Comparison of ENCODE assay signal across 9 cellular contexts in the genomic region with DNA sequence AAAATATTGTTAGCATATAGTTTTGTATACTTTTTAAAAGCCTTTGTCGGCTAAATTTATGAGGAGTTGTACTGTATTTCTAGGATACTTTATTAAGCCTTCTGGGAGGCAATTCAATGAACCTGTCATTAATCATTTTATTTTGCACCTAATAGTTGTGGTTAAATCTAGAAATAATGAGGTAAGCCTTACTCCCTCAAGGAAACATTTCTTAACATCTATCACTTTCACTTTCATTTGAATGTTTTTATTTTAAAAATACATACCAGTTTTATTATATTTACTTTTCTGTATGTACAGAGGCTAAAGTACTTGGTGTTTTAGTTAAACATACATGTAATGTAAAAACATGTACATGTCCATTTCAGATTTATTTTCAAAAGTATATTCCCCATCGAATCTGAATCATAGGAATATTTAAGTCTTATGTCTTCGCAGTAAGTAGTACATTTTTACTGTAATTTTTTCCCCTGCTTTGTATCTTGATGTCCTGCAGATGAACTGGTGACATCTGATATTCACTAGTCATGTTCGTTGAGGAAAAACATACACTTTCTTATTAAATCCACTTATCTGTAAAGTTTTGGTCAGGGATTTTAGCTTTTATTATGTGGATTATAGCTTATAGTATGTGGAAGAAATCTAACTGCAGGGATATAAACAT.
DNase-seq lines count a peak whose midpoint lies in the region; ATAC-seq, FAIRE-seq and TF ChIP-seq lines count a peak whose summit lies in the region.
"Had no signal": no experiment of that assay in that cellular context is flagged by ENCODE, and none has a peak within 500 bp of the region (broad histone marks: within the 10 kb centered on the region; RNA-seq: fewer than 3 reads in every experiment).

No MANE protein-coding gene starts in this region.

- H3K79me2 ChIP-seq in smooth muscle cell (ENCODE audit: low read depth): no peaks in the 10 kb centered on the region

- peak overlapping the region; percentile 66 for H3K4me3 Mint-ChIP-seq in activated CD4-positive, alpha-beta T cell treated with anti-CD3 and anti-CD28 coated beads, Interleukin-2, amount 10 ng/mL, durations not matched to agents 24 days and 14 days
- H3K4me3 Mint-ChIP-seq in immature natural killer cell: peak overlapping the region; percentile 26 to 66 (median 55)

- H3F3A ChIP-seq in smooth muscle cell (ENCODE audit: low read depth): no peaks in the 10 kb centered on the region

- no peaks in the 10 kb centered on the region for H3K27me3 Mint-ChIP-seq in activated CD4-positive, alpha-beta T cell treated with anti-CD3 and anti-CD28 coated beads, Interleukin-2, amount 10 ng/mL, durations not matched to agents 24 days and 14 days
- H3K27me3 Mint-ChIP-seq in immature natural killer cell (ENCODE audit: low read depth in 3 of 3): no peaks in the 10 kb centered on the region

- FAIRE-seq in TTC549 (lab: Jason Lieb, UNC): peak; percentile 87
- FAIRE-seq: urothelium cell line had no signal

- no peak overlapping the region for H2AFZ ChIP-seq in smooth muscle cell (ENCODE audit: low read depth)

- peak overlapping the region; percentile 68 for H3K4me2 ChIP-seq in smooth muscle cell

- H3K9ac ChIP-seq in smooth muscle cell (ENCODE audit: low read depth): no peak overlapping the region

- intact Hi-C loops in activated CD4-positive, alpha-beta T cell treated with anti-CD3 and anti-CD28 coated beads, Interleukin-2, amount 10 ng/mL, durations not matched to agents 24 days and 14 days (cut with micrococcal nuclease): loop anchor here (1.0 to 10.0 kb wide), 4 partner anchors 80 to 243 kb away; a partner anchor contains a TSS

- peak overlapping the region; percentile 86 for H3K27ac Mint-ChIP-seq in activated CD4-positive, alpha-beta T cell treated with anti-CD3 and anti-CD28 coated beads, Interleukin-2, amount 10 ng/mL, durations not matched to agents 24 days and 14 days
- peak overlapping the region in 3 of 6 donors; percentile 44 to 78 (median 76) for H3K27ac Mint-ChIP-seq in immature natural killer cell

- no peak for DNase-seq in activated CD4-positive, alpha-beta T cell treated with anti-CD3 and anti-CD28 coated beads, Interleukin-2, amount 10 ng/mL, durations not matched to agents 24 days and 14 days
- DNase-seq in activated CD4-positive, alpha-beta T cell treated with anti-CD3 and anti-CD28 coated beads, Interleukin-2, amount 50 U/mL, for 4 hours: no peak
- DNase-seq in immature natural killer cell (no peak), smooth muscle cell (lab: John Stamatoyannopoulos, UW; ENCODE audit: unreplicated experiment) (no peak), NCI-H748 treated with DMSO at 0.1 percent for 48 hours (lab: John Stamatoyannopoulos, UW) (no peak)

- H3K4me1 Mint-ChIP-seq in activated CD4-positive, alpha-beta T cell treated with anti-CD3 and anti-CD28 coated beads, Interleukin-2, amount 10 ng/mL, durations not matched to agents 24 days and 14 days: peaks cover 12% of the 10 kb centered on the region
- H3K4me1 Mint-ChIP-seq in immature natural killer cell: peaks cover 11 to 30% of the 10 kb centered on the region in 2 donors

- peak overlapping the region; percentile 39 for H3K4me3 ChIP-seq in smooth muscle cell

- H3K36me3 Mint-ChIP-seq in activated CD4-positive, alpha-beta T cell treated with anti-CD3 and anti-CD28 coated beads, Interleukin-2, amount 10 ng/mL, durations not matched to agents 24 days and 14 days (ENCODE audit: low read depth): no peaks in the 10 kb centered on the region
- H3K36me3 Mint-ChIP-seq in immature natural killer cell: peaks cover 0 to 8% (median 0%) of the 10 kb centered on the region in 3 donors

- no peaks in the 10 kb centered on the region for H3K27me3 ChIP-seq in smooth muscle cell (ENCODE audit: low read depth)

- H3K9me3 ChIP-seq in smooth muscle cell (replicated peaks; ENCODE audit: low read depth): no peaks in the 10 kb centered on the region

- no peaks in the 10 kb centered on the region for H3K9me3 Mint-ChIP-seq in activated CD4-positive, alpha-beta T cell treated with anti-CD3 and anti-CD28 coated beads, Interleukin-2, amount 10 ng/mL, durations not matched to agents 24 days and 14 days
- peaks cover 0 to 2% (median 0%) of the 10 kb centered on the region in 6 donors for H3K9me3 Mint-ChIP-seq in immature natural killer cell

- peak overlapping the region; percentile 60 for H3K27ac ChIP-seq in smooth muscle cell (ENCODE audit: low read depth)

- 52% methylated on average over 4 of the region's 4 CpGs for WGBS in smooth muscle cell (ENCODE audit: low lambda C conversion rate)

- ATAC-seq in HG02610 (IDR thresholded peaks at IDR 0.05; ENCODE audit: unreplicated experiment) (no peak), GM21576 (IDR thresholded peaks at IDR 0.05; ENCODE audit: unreplicated experiment) (no peak)

- no peak for TF ChIP-seq CTCF in smooth muscle cell (IDR thresholded peaks at IDR 0.05; ENCODE audit: borderline replicate concordance, insufficient read depth, poor library complexity, severe bottlenecking)

- no peaks in the 10 kb centered on the region for H4K20me1 ChIP-seq in smooth muscle cell (ENCODE audit: low read depth)

- H3K36me3 ChIP-seq in smooth muscle cell (ENCODE audit: low read depth): no peaks in the 10 kb centered on the region

- H3K4me1 ChIP-seq in smooth muscle cell (ENCODE audit: low read depth): no peaks in the 10 kb centered on the region
